2 cellular contexts compared by ENCODE assay signal in the genomic region with DNA sequence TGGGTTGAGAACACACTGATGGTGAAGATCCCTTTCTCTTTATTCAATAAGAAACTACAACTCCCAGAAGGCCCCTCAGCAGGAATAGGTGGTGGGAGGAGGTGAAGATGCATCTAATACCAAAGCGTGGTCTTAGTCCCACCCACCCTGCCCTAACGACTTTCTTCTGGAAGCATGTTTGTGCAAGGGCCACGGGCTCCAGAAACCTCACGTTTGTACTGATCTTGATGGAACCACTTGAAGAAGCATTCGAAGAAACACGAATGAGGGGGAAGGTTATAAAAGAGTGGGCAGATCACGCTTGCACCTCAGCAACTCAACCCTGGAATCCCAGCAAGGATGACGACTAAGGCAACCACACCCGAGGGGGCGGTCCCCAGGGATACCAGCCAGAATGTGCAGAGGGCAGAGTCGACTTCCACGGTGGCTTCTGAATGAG.
TF ChIP-seq lines count a peak whose summit lies in the region.

No MANE protein-coding gene starts in this region.

TF ChIP-seq in HEK293, 187 proteins besides CTCF, POLR2A, EP300 and RAD21:
- TF ChIP-seq ZNF501 (tag by site-specific recombination; IDR thresholded peaks at IDR 0.05) (no peak), ZNF341 (tag by site-specific recombination; IDR thresholded peaks at IDR 0.05; ENCODE audit: low read depth) (0 out of 2 replicates have a peak, but pooled peaks have one; percentile 43), ZFHX2 (tag by site-specific recombination; conservative IDR thresholded peaks at IDR 0.05) (0 out of 2 replicates have a peak, but pooled peaks have one; percentile 11), ZNF140 (tag by site-specific recombination; IDR thresholded peaks at IDR 0.05) (no peak), ZBTB17 (tag by site-specific recombination; IDR thresholded peaks at IDR 0.05) (peak; percentile 38; the same call in 1 of the 2 replicates), EGR2 (tag by site-specific recombination; IDR thresholded peaks at IDR 0.05; ENCODE audit: low read depth) (0 out of 2 replicates have a peak, but pooled peaks have one; percentile 10), ZNF248 (tag by site-specific recombination; IDR thresholded peaks at IDR 0.05) (no peak), SP3 (tag by site-specific recombination; IDR thresholded peaks at IDR 0.05) (peak; percentile 35; the same call in 1 of the 2 replicates), KLF1 (tag by site-specific recombination; IDR thresholded peaks at IDR 0.05) (peak; percentile 44; the same call in 1 of the 2 replicates), ZNF138 (tag by site-specific recombination; IDR thresholded peaks at IDR 0.05; ENCODE audit: borderline replicate concordance) (no peak), ZFP41 (tag by site-specific recombination; IDR thresholded peaks at IDR 0.05; ENCODE audit: borderline replicate concordance) (no peak), ZNF416 (tag by site-specific recombination; IDR thresholded peaks at IDR 0.05) (no peak)
- TF ChIP-seq, protein P1, sequence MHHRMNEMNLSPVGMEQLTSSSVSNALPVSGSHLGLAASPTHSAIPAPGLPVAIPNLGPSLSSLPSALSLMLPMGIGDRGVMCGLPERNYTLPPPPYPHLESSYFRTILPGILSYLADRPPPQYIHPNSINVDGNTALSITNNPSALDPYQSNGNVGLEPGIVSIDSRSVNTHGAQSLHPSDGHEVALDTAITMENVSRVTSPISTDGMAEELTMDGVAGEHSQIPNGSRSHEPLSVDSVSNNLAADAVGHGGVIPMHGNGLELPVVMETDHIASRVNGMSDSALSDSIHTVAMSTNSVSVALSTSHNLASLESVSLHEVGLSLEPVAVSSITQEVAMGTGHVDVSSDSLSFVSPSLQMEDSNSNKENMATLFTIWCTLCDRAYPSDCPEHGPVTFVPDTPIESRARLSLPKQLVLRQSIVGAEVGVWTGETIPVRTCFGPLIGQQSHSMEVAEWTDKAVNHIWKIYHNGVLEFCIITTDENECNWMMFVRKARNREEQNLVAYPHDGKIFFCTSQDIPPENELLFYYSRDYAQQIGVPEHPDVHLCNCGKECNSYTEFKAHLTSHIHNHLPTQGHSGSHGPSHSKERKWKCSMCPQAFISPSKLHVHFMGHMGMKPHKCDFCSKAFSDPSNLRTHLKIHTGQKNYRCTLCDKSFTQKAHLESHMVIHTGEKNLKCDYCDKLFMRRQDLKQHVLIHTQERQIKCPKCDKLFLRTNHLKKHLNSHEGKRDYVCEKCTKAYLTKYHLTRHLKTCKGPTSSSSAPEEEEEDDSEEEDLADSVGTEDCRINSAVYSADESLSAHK (tag by site-specific recombination; IDR thresholded peaks at IDR 0.05), result no peak
- TF ChIP-seq, protein P2, sequence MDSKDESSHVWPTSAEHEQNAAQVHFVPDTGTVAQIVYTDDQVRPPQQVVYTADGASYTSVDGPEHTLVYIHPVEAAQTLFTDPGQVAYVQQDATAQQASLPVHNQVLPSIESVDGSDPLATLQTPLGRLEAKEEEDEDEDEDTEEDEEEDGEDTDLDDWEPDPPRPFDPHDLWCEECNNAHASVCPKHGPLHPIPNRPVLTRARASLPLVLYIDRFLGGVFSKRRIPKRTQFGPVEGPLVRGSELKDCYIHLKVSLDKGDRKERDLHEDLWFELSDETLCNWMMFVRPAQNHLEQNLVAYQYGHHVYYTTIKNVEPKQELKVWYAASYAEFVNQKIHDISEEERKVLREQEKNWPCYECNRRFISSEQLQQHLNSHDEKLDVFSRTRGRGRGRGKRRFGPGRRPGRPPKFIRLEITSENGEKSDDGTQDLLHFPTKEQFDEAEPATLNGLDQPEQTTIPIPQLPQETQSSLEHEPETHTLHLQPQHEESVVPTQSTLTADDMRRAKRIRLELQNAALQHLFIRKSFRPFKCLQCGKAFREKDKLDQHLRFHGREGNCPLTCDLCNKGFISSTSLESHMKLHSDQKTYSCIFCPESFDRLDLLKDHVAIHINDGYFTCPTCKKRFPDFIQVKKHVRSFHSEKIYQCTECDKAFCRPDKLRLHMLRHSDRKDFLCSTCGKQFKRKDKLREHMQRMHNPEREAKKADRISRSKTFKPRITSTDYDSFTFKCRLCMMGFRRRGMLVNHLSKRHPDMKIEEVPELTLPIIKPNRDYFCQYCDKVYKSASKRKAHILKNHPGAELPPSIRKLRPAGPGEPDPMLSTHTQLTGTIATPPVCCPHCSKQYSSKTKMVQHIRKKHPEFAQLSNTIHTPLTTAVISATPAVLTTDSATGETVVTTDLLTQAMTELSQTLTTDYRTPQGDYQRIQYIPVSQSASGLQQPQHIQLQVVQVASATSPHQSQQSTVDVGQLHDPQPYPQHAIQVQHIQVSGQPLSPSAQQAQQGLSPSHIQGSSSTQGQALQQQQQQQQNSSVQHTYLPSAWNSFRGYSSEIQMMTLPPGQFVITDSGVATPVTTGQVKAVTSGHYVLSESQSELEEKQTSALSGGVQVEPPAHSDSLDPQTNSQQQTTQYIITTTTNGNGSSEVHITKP (tag by site-specific recombination; IDR thresholded peaks at IDR 0.05), result 0 out of 2 replicates have a peak, but pooled peaks have one; percentile 9
TF ChIP-seq in HEK293: peak in this region for 7.

TF ChIP-seq in H1, 55 proteins besides CTCF, POLR2A, EP300 and RAD21:
- TF ChIP-seq TEAD4 (IDR thresholded peaks at IDR 0.05; ENCODE audit: low read depth, low read length) (peak; percentile 53; the same call in 1 of the 2 replicates), KDM4A (IDR thresholded peaks at IDR 0.05; ENCODE audit: low read depth, low read length, severe bottlenecking) (peak; percentile 59), SP4 (IDR thresholded peaks at IDR 0.05; ENCODE audit: low read length) (no peak), SIRT6 (IDR thresholded peaks at IDR 0.05; ENCODE audit: low read length) (no peak), EZH2 (IDR thresholded peaks at IDR 0.05; ENCODE audit: low read depth, low read length, severe bottlenecking) (no peak), SIX5 (IDR thresholded peaks at IDR 0.05; ENCODE audit: low read depth, low read length) (peak; percentile 73), EGR1 (IDR thresholded peaks at IDR 0.05; ENCODE audit: borderline replicate concordance, low read depth, low read length) (0 out of 2 replicates have a peak, but pooled peaks have one; percentile 26), CREB1 (IDR thresholded peaks at IDR 0.05) (peak; percentile 43; the same call in 1 of the 2 replicates), MAFK (IDR thresholded peaks at IDR 0.05; ENCODE audit: low read depth, low read length) (no peak), RXRA (IDR thresholded peaks at IDR 0.05; ENCODE audit: insufficient read depth, low read depth, low read length) (no peak), TAF1 (IDR thresholded peaks at IDR 0.05; ENCODE audit: low read depth, low read length) (peak; percentile 33; the same call in 1 of the 2 replicates), JUN (IDR thresholded peaks at IDR 0.05; ENCODE audit: low read depth, low read length) (no peak), RNF2 (IDR thresholded peaks at IDR 0.05; ENCODE audit: borderline replicate concordance, low read depth, low read length, missing control alignments, poor library complexity, severe bottlenecking) (no peak), CHD2 (IDR thresholded peaks at IDR 0.05; ENCODE audit: low read length) (no peak)
- TF ChIP-seq, protein P3, sequence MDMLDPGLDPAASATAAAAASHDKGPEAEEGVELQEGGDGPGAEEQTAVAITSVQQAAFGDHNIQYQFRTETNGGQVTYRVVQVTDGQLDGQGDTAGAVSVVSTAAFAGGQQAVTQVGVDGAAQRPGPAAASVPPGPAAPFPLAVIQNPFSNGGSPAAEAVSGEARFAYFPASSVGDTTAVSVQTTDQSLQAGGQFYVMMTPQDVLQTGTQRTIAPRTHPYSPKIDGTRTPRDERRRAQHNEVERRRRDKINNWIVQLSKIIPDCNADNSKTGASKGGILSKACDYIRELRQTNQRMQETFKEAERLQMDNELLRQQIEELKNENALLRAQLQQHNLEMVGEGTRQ (IDR thresholded peaks at IDR 0.05; ENCODE audit: low read length), result no peak
